ENCODE assay signal across 13 cellular contexts in the genomic region with DNA sequence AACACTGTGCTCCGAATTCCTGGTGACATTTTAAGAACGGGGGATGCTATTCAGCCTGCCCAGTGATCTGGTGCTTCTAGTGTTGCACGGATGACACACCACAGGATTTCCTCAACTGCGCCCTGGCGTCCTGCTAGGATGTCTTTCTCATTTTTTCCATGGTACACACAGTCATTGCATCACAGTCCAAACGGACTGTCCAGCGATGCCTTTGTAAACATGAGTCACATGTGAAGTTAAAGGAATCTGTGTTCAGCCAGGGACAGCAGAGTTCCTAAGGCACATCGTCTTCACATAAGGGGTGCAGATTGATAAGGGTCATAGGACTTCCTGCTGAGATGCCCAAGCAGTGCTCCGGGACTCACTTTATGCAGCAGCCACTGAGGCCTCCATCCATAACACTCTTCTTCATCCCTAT. TPM values are rescaled to one million over a fixed set of nuclear protein-coding genes. Genes with fewer than 3 reads are reported as not detected.
DNase-seq lines count a peak whose midpoint lies in the region; ATAC-seq, FAIRE-seq and TF ChIP-seq lines count a peak whose summit lies in the region.
"Had no signal": no experiment of that assay in that cellular context is flagged by ENCODE, and none has a peak within 500 bp of the region (broad histone marks: within the 10 kb centered on the region; RNA-seq: fewer than 3 reads in every experiment).

No MANE protein-coding gene starts in this region.

- no peak overlapping the region for H3K4me3 ChIP-seq in thoracic aorta
- H3K4me3 ChIP-seq: SK-N-MC had no signal

- peaks cover 4 to 27% of the 10 kb centered on the region in 2 donors for H3K4me1 ChIP-seq in thoracic aorta (ENCODE audit: control insufficient read depth in 1 of 2, low read depth in 2 of 2)

- H3K9me3 ChIP-seq in thoracic aorta, result no peaks in the 10 kb centered on the region

- peak; percentile 68 for DNase-seq in H54 (ENCODE audit: insufficient read length, low spot score)
- peak; percentile 42 for DNase-seq in glomerular visceral epithelial cell (ENCODE audit: extremely low spot score)
- DNase-seq in thoracic aorta (ENCODE audit: low spot score), result no peak
- DNase-seq in superior temporal gyrus (ENCODE audit: extremely low spot score), result no peak
- no peak for DNase-seq in NCI-H1436 (lab: John Stamatoyannopoulos, UW)
- no peak for DNase-seq in NAMALWA (ENCODE audit: low spot score)
- DNase-seq: activated CD8-positive, alpha-beta memory T cell treated with anti-CD3 and anti-CD28 coated beads for 24 hours; anterior cingulate cortex; head of caudate nucleus; naive B cell; NCI-H226 had no signal

- no peaks in the 10 kb centered on the region for H3K36me3 ChIP-seq in thoracic aorta

- ATAC-seq in thoracic aorta (ENCODE audit: insufficient number of reproducible peaks, low FRiP score, low read depth), result peak; percentile 75

- H3K27ac ChIP-seq in VCaP (peak overlapping the region; percentile 97), thoracic aorta (peak overlapping the region in 1 of 2 donors; percentile 10)
- H3K27ac ChIP-seq: SK-N-MC had no signal

- TF ChIP-seq CTCF in VCaP (conservative IDR thresholded peaks at IDR 0.05) (no peak), thoracic aorta (IDR thresholded peaks at IDR 0.05) (no peak)

- FAIRE-seq in H54 (lab: Jason Lieb, UNC), result peak; percentile 68

- H3K27me3 ChIP-seq in thoracic aorta (replicated peaks; ENCODE audit: insufficient read depth), result no peaks in the 10 kb centered on the region

- TF ChIP-seq POLR2A in H54 (IDR thresholded peaks at IDR 0.05; ENCODE audit: low read depth, low read length), result no peak

RNA-seq across cellular contexts. Expression of a gene that starts 9.3 kb away (rescaled TPM):
- total RNA-seq in thoracic aorta, result 10 to 100 TPM; 16.9 to 20.3 TPM

Comparison
In these comparisons a context has a peak if more than half of its experiments do, and no peak if none do; other contexts are left out.
1. DNase-seq: peak in H54 (single experiment) and glomerular visceral epithelial cell (single experiment); none in thoracic aorta (single experiment), superior temporal gyrus (single experiment), NCI-H1436 (single experiment) and NAMALWA (single experiment).